ENCODE assay signal across 12 cellular contexts in genomic region chr14:56808314-56809201, GRCh38. TPM values are rescaled to one million over a fixed set of nuclear protein-coding genes. Genes with fewer than 3 reads are reported as not detected.
DNase-seq lines count a peak whose midpoint lies in the region; ATAC-seq and TF ChIP-seq lines count a peak whose summit lies in the region.
"Had no signal": no experiment of that assay in that cellular context is flagged by ENCODE, and none has a peak within 500 bp of the region (broad histone marks: within the 10 kb centered on the region; RNA-seq: fewer than 3 reads in every experiment).

No MANE protein-coding gene starts in this region.

- no peak for TF ChIP-seq CTCF in heart right ventricle (IDR thresholded peaks at IDR 0.05)
- no peak for TF ChIP-seq CTCF in type B pancreatic cell (conservative IDR thresholded peaks at IDR 0.05)

- DNase-seq in heart right ventricle, result no peak
- DNase-seq in cardiac septum (ENCODE audit: low spot score), result no peak
- DNase-seq in astrocyte of the hippocampus (ENCODE audit: low read depth, low spot score), result peak; percentile 33
- no peak for DNase-seq in type B pancreatic cell (ENCODE audit: extremely low spot score, unreplicated experiment)
- DNase-seq in NCI-H526 treated with DMSO at 0.1 percent for 48 hours (lab: John Stamatoyannopoulos, UW), result no peak
- no peak for DNase-seq in AML-193 (lab: John Stamatoyannopoulos, UW)
- DNase-seq in SHP77 treated with DMSO at 0.1 percent for 48 hours (lab: John Stamatoyannopoulos, UW), result no peak
- DNase-seq: NCI-H69, ovary had no signal

- H3K4me3 ChIP-seq in heart right ventricle (peak overlapping the region in 9 of 10 donors; percentile 3 to 35 (median 23)), muscle layer of colon (ENCODE audit: low read depth in 1 of 2, low read length in 2 of 2) (peak overlapping the region; percentile 5 to 47)
- H3K4me3 ChIP-seq: ovary had no signal

- peak overlapping the region; percentile 81 for H3K4me3 Mint-ChIP-seq in type B pancreatic cell
- H3K4me3 Mint-ChIP-seq: dendritic cell treated with granulocyte-macrophage colony-stimulating factor and Interleukin-4, amounts not matched to agents 40 ng/mL and 50 ng/mL, for 4 days had no signal

- no peak overlapping the region for H3K27ac Mint-ChIP-seq in type B pancreatic cell
- H3K27ac Mint-ChIP-seq: dendritic cell treated with granulocyte-macrophage colony-stimulating factor and Interleukin-4, amounts not matched to agents 40 ng/mL and 50 ng/mL, for 4 days had no signal

- H3K9ac ChIP-seq in muscle layer of colon (ENCODE audit: low read length), result no peak overlapping the region

- peaks cover 7% of the 10 kb centered on the region for H3K4me1 Mint-ChIP-seq in type B pancreatic cell (ENCODE audit: unreplicated experiment)

- H3K4me1 ChIP-seq in heart right ventricle (peaks cover 5 to 23% (median 17%) of the 10 kb centered on the region in 9 donors), muscle layer of colon (ENCODE audit: insufficient read depth, low read length) (peaks cover 10% of the 10 kb centered on the region)

- H3K27ac ChIP-seq in heart right ventricle (no peak overlapping the region), muscle layer of colon (ENCODE audit: low read depth, low read length) (no peak overlapping the region)
- H3K27ac ChIP-seq: C4-2B, ovary had no signal

- intact Hi-C loops in heart right ventricle (cut with DNase I), result no loop called here
- intact Hi-C loops in cardiac septum (cut with DNase I), result no loop called here

- WGBS in heart right ventricle, 2 donors, result 1 to 4% methylated on average over 70 to 71 of the region's 71 CpGs

- peaks cover 97% of the 10 kb centered on the region for H3K27me3 Mint-ChIP-seq in type B pancreatic cell

- H3K36me3 Mint-ChIP-seq in type B pancreatic cell, result no peaks in the 10 kb centered on the region

- no peaks in the 10 kb centered on the region for H3K36me3 ChIP-seq in heart right ventricle
- H3K36me3 ChIP-seq in muscle layer of colon (ENCODE audit: insufficient read depth, low read length), result no peaks in the 10 kb centered on the region
- H3K36me3 ChIP-seq: ovary had no signal

- peaks cover 53 to 100% (median 100%) of the 10 kb centered on the region in 7 donors for H3K27me3 ChIP-seq in heart right ventricle
- H3K27me3 ChIP-seq in muscle layer of colon (ENCODE audit: control insufficient read depth in 1 of 2, insufficient read depth in 2 of 2, low read length in 2 of 2), result peaks cover 93 to 96% of the 10 kb centered on the region in 2 donors

- ATAC-seq in heart right ventricle, result no peak

- H3K9me3 ChIP-seq in heart right ventricle (no peaks in the 10 kb centered on the region), muscle layer of colon (ENCODE audit: low read length) (no peaks in the 10 kb centered on the region)

- no peaks in the 10 kb centered on the region for H3K9me3 Mint-ChIP-seq in type B pancreatic cell
- H3K9me3 Mint-ChIP-seq: dendritic cell treated with granulocyte-macrophage colony-stimulating factor and Interleukin-4, amounts not matched to agents 40 ng/mL and 50 ng/mL, for 4 days had no signal

RNA-seq across cellular contexts. Expression of gene OTX2, which starts 1.7 kb away (rescaled TPM):
- total RNA-seq in heart right ventricle (not detected), cardiac septum (not detected), type B pancreatic cell (ENCODE audit: low replicate concordance) (0.22 TPM in 1 of 2 replicates, not detected in the other)
- not detected for polyA plus RNA-seq in heart right ventricle
- total RNA-seq: ovary had no signal
